In genomic region chr18:48946329-48946835, GRCh38 we compare ENCODE assay signal across 8 cellular contexts. TPM values are rescaled to one million over a fixed set of nuclear protein-coding genes. Genes with fewer than 3 reads are reported as not detected.
DNase-seq lines count a peak whose midpoint lies in the region; ATAC-seq, FAIRE-seq and TF ChIP-seq lines count a peak whose summit lies in the region.

No MANE protein-coding gene starts in this region.

- peaks cover 95% of the 10 kb centered on the region for H4K20me1 ChIP-seq in astrocyte (ENCODE audit: insufficient read depth, low read length)

- no peak for DNase-seq in CD8-positive, alpha-beta memory T cell
- DNase-seq in LoVo (ENCODE audit: low spot score): peak; percentile 32
- peak; percentile 89 for DNase-seq in astrocyte (ENCODE audit: low read depth)
- peak; percentile 83 for DNase-seq in mesenchymal stem cell
- no peak for DNase-seq in SW 1271 (lab: John Stamatoyannopoulos, UW)
- DNase-seq in stimulated activated CD4-positive, alpha-beta T cell treated with anti-CD3 and anti-CD28 coated beads, Interleukin-4, amount 100 ng/mL, for 4 hours: no peak
- DNase-seq in activated naive CD4-positive, alpha-beta T cell treated with Interleukin-2 at 50 U/mL for 16 hours: no peak

- CTCF ChIA-PET in CD8-positive, alpha-beta memory T cell (lab: Charles Lee): interaction anchor here (1.2 to 1.5 kb wide), 2 partner anchors 23 to 169 kb away, joined by 3 to 4 read pairs; no protein-coding TSS in a partner anchor

- H3K79me2 ChIP-seq in astrocyte (ENCODE audit: insufficient read depth, low read length): peaks cover 100% of the 10 kb centered on the region

- H3K9me3 ChIP-seq in CD8-positive, alpha-beta memory T cell (ENCODE audit: low read length): no peaks in the 10 kb centered on the region
- H3K9me3 ChIP-seq in astrocyte (ENCODE audit: insufficient read depth, low read depth, low read length) (no peaks in the 10 kb centered on the region), mesenchymal stem cell (ENCODE audit: control insufficient read depth, low read length) (no peaks in the 10 kb centered on the region)

- peaks cover 6 to 90% (median 15%) of the 10 kb centered on the region in 3 donors for H3K36me3 Mint-ChIP-seq in CD8-positive, alpha-beta memory T cell
- H3K36me3 Mint-ChIP-seq in astrocyte (ENCODE audit: low read depth, unreplicated experiment): peaks cover 49% of the 10 kb centered on the region

- no peak overlapping the region for H2AK5ac ChIP-seq in mesenchymal stem cell (ENCODE audit: low read length, severe bottlenecking)

- peaks cover 70% of the 10 kb centered on the region for H3K4me1 ChIP-seq in CD8-positive, alpha-beta memory T cell (ENCODE audit: insufficient read depth, low read length)
- H3K4me1 ChIP-seq in astrocyte (ENCODE audit: insufficient read depth, low read length) (peaks cover 67% of the 10 kb centered on the region), mesenchymal stem cell (ENCODE audit: control insufficient read depth, insufficient read depth, low read depth, low read length) (peaks cover 32% of the 10 kb centered on the region)

- H4K8ac ChIP-seq in mesenchymal stem cell (ENCODE audit: low read length): no peak overlapping the region

- no peak overlapping the region for H3K27ac ChIP-seq in CD8-positive, alpha-beta memory T cell (ENCODE audit: low read depth, low read length)
- H3K27ac ChIP-seq in astrocyte (ENCODE audit: low read depth, low read length): peak overlapping the region; percentile 89
- H3K27ac ChIP-seq in mesenchymal stem cell (ENCODE audit: low read length, poor library complexity, severe bottlenecking): peak overlapping the region; percentile 62

- peak overlapping the region in 4 of 8 donors; percentile 7 to 99 (median 34) for H3K27ac Mint-ChIP-seq in CD8-positive, alpha-beta memory T cell
- peak overlapping the region; percentile 98 for H3K27ac Mint-ChIP-seq in astrocyte (ENCODE audit: unreplicated experiment)

- no peak overlapping the region for H3K23ac ChIP-seq in mesenchymal stem cell (ENCODE audit: low read length in 2 of 2)

- H3K79me1 ChIP-seq in mesenchymal stem cell (replicated peaks; ENCODE audit: low read length, poor library complexity, severe bottlenecking): no peaks in the 10 kb centered on the region

- H3K4me3 ChIP-seq in CD8-positive, alpha-beta memory T cell (ENCODE audit: low read length): no peak overlapping the region
- peak overlapping the region; percentile 99 for H3K4me3 ChIP-seq in astrocyte (ENCODE audit: insufficient read depth, low read depth, low read length)
- peak overlapping the region; percentile 27 to 84 for H3K4me3 ChIP-seq in mesenchymal stem cell (ENCODE audit: insufficient read depth in 1 of 2, low read depth in 1 of 2, low read length in 2 of 2)

- H2AFZ ChIP-seq in astrocyte (ENCODE audit: low read depth, low read length) (no peak overlapping the region), mesenchymal stem cell (ENCODE audit: low read depth, low read length) (no peak overlapping the region)

- no peak overlapping the region for H4K91ac ChIP-seq in mesenchymal stem cell (ENCODE audit: low read length)

- H3K27me3 Mint-ChIP-seq in CD8-positive, alpha-beta memory T cell: peaks cover 0 to 3% of the 10 kb centered on the region in 2 donors
- no peaks in the 10 kb centered on the region for H3K27me3 Mint-ChIP-seq in astrocyte (ENCODE audit: low read depth, unreplicated experiment)

- peak overlapping the region; percentile 63 for H2BK5ac ChIP-seq in mesenchymal stem cell (ENCODE audit: low read depth, low read length, poor library complexity, severe bottlenecking)

- 13% methylated on average over 8 of the region's 8 CpGs for WGBS in mesenchymal stem cell

- no peak overlapping the region for H3K14ac ChIP-seq in mesenchymal stem cell (ENCODE audit: low read length in 2 of 2)

- no peaks in the 10 kb centered on the region for H3K27me3 ChIP-seq in CD8-positive, alpha-beta memory T cell (ENCODE audit: insufficient read depth, low read length, poor library complexity, severe bottlenecking)
- H3K27me3 ChIP-seq in astrocyte (ENCODE audit: insufficient read depth, low read length) (no peaks in the 10 kb centered on the region), mesenchymal stem cell (ENCODE audit: control insufficient read depth in 1 of 2, insufficient read depth in 1 of 2, low read length in 2 of 2) (no peaks in the 10 kb centered on the region)

- H3K4me2 ChIP-seq in astrocyte (ENCODE audit: low read length): peak overlapping the region; percentile 100
- peak overlapping the region; percentile 79 for H3K4me2 ChIP-seq in mesenchymal stem cell (ENCODE audit: low read length, poor library complexity, severe bottlenecking)

- FAIRE-seq in astrocyte (lab: Jason Lieb, UNC): peak; percentile 77

- POLR2A ChIA-PET in CD8-positive, alpha-beta memory T cell (lab: Charles Lee): no interaction called here

- H3K4me1 Mint-ChIP-seq in CD8-positive, alpha-beta memory T cell: peaks cover 70 to 78% (median 75%) of the 10 kb centered on the region in 3 donors
- peaks cover 46% of the 10 kb centered on the region for H3K4me1 Mint-ChIP-seq in astrocyte (ENCODE audit: low read depth, unreplicated experiment)

- peak overlapping the region in 1 of 2 experiments; percentile 82 for H2BK12ac ChIP-seq in mesenchymal stem cell (ENCODE audit: low read length in 2 of 2)

- peak overlapping the region; percentile 97 for H3K9ac ChIP-seq in astrocyte (ENCODE audit: low read length)
- peak overlapping the region; percentile 95 for H3K9ac ChIP-seq in mesenchymal stem cell (ENCODE audit: low read length)

- TF ChIP-seq CTCF in astrocyte (IDR thresholded peaks at IDR 0.05; ENCODE audit: insufficient read depth, low read depth, low read length): no peak

- no peak overlapping the region for H3K18ac ChIP-seq in mesenchymal stem cell (ENCODE audit: low read depth in 1 of 2, low read length in 2 of 2)

- no peaks in the 10 kb centered on the region for H3K36me3 ChIP-seq in CD8-positive, alpha-beta memory T cell (ENCODE audit: insufficient read depth, low read length)
- H3K36me3 ChIP-seq in astrocyte (ENCODE audit: insufficient read depth, low read length) (peaks cover 48% of the 10 kb centered on the region), mesenchymal stem cell (ENCODE audit: control insufficient read depth in 1 of 2, insufficient read depth in 2 of 2, low read depth in 1 of 2, low read length in 2 of 2) (peaks cover 41 to 79% of the 10 kb centered on the region in 2 experiments)

- peak overlapping the region; percentile 41 to 99 (median 99) for H3K4me3 Mint-ChIP-seq in CD8-positive, alpha-beta memory T cell
- H3K4me3 Mint-ChIP-seq in astrocyte (ENCODE audit: unreplicated experiment): peak overlapping the region; percentile 96

- H2BK120ac ChIP-seq in mesenchymal stem cell (ENCODE audit: low read depth, low read length): no peak overlapping the region

- ATAC-seq in GM21825 (IDR thresholded peaks at IDR 0.05; ENCODE audit: unreplicated experiment): no peak

- no peak overlapping the region for H3K4ac ChIP-seq in mesenchymal stem cell (ENCODE audit: low read depth in 1 of 2, low read length in 2 of 2)

- H3K9me3 Mint-ChIP-seq in CD8-positive, alpha-beta memory T cell: no peaks in the 10 kb centered on the region
- no peaks in the 10 kb centered on the region for H3K9me3 Mint-ChIP-seq in astrocyte (ENCODE audit: unreplicated experiment)

- H2BK15ac ChIP-seq in mesenchymal stem cell (ENCODE audit: low read depth, poor library complexity, severe bottlenecking): peak overlapping the region; percentile 55

RNA-seq across cellular contexts. Expression of gene SMAD7, which starts 4.4 kb away (rescaled TPM):
- total RNA-seq in CD8-positive, alpha-beta memory T cell: 10 to 100 TPM; 23.3 TPM
- polyA plus RNA-seq in CD8-positive, alpha-beta memory T cell: 7.0 TPM
- 62.9 and 76.2 TPM in 2 replicates for total RNA-seq in astrocyte
- 9.6 TPM for polyA plus RNA-seq in mesenchymal stem cell (2013, experiment 1 of 2)
- 9.9 TPM for polyA plus RNA-seq in mesenchymal stem cell (2013, experiment 2 of 2)

Comparison
In these comparisons a context has a peak if more than half of its experiments do, and no peak if none do; other contexts are left out.
1. DNase-seq: peak in LoVo (single experiment), astrocyte (single experiment) and mesenchymal stem cell (single experiment); none in CD8-positive, alpha-beta memory T cell (0 of 5), SW 1271 (0 of 2), stimulated activated CD4-positive, alpha-beta T cell treated with anti-CD3 and anti-CD28 coated beads, Interleukin-4, amount 100 ng/mL, for 4 hours (0 of 2) and activated naive CD4-positive, alpha-beta T cell treated with Interleukin-2 at 50 U/mL for 16 hours (single experiment).